ENCODE assay signal across 8 cellular contexts in genomic region chr3:51538459-51539290, GRCh38. TPM values are rescaled to one million over a fixed set of nuclear protein-coding genes. Genes with fewer than 3 reads are reported as not detected.
DNase-seq lines count a peak whose midpoint lies in the region; ATAC-seq and TF ChIP-seq lines count a peak whose summit lies in the region.

Gene RAD54L2 (plus strand): TSS chr3:51538719. CDS start chr3:51590421, 51,702 bp downstream.

- peak within 1 kb of the TSS; percentile 100 for H3K4me3 ChIP-seq in right cardiac atrium (ENCODE audit: low read length)
- peak within 1 kb of the TSS; percentile 73 to 92 for H3K4me3 ChIP-seq in uterus

- DNase-seq in HEK293T (ENCODE audit: extremely low spot score) (peak; percentile 87), NCI-H1048 (lab: John Stamatoyannopoulos, UW) (peak; percentile 24), anterior cingulate cortex (lab: John Stamatoyannopoulos, UW) (peak in 56 of 58 donors; percentile 10 to 86 (median 69)), right cardiac atrium (peak; percentile 83 to 94 (median 93)), putamen (ENCODE audit: low spot score) (peak; percentile 82), uterus (peak; percentile 64 to 81)

- CTCF ChIA-PET in HEK293T (lab: Yijun Ruan, JAX): interaction anchor here (0.8 to 1.6 kb wide), 2 partner anchors 40 to 131 kb away, joined by 3 to 7 read pairs; no protein-coding TSS in a partner anchor

- TF ChIP-seq POLR2A in uterus (IDR thresholded peaks at IDR 0.05): peak in 1 of 2 donors; percentile 60

- peak; percentile 97 for ATAC-seq in right cardiac atrium

- H3K9me3 ChIP-seq in right cardiac atrium (ENCODE audit: control insufficient read depth, low read length): no peaks in the 10 kb centered on the region
- H3K9me3 ChIP-seq in uterus: no peaks in the 10 kb centered on the region

- H3K27me3 ChIP-seq in right cardiac atrium (ENCODE audit: control insufficient read depth, insufficient read depth): no peaks in the 10 kb centered on the region
- H3K27me3 ChIP-seq in uterus: no peaks in the 10 kb centered on the region

- intact Hi-C loops in T-helper 2 cell treated with Interferon-gamma antibody and Interleukin-4, amounts not matched to agents 100 ng/mL and 5 ng/mL, for 36 hours (cut with micrococcal nuclease): loop anchor here (2.0 kb wide), 1 partner anchor 38 kb away; the partner anchor contains the start of gene DCAF1
- intact Hi-C loops in right cardiac atrium (cut with DNase I) (no loop called here), uterus (cut with DNase I; ENCODE audit: low total_unique reads) (no loop called here)

- no peaks in the 10 kb centered on the region for H3K36me3 ChIP-seq in uterus

- H3K27ac ChIP-seq in right cardiac atrium (ENCODE audit: low read length) (peak within 1 kb of the TSS; percentile 95), uterus (peak within 1 kb of the TSS; percentile 84 to 93)

- WGBS in right cardiac atrium: under 1% methylated on average over 91 of the region's 91 CpGs

- TF ChIP-seq CTCF in GM12872 (IDR thresholded peaks at IDR 0.05; ENCODE audit: insufficient read depth, low read depth, low read length): peak; percentile 29; the same call in 1 of the 3 replicates
- peak in 3 of 4 experiments; percentile 47 to 57 (median 56) for TF ChIP-seq CTCF in uterus (IDR thresholded peaks at IDR 0.05)

- H3K4me1 ChIP-seq in right cardiac atrium (ENCODE audit: control insufficient read depth, insufficient read depth, low read length) (peaks cover 3% of the 10 kb centered on the region), uterus (no peaks in the 10 kb centered on the region)

- POLR2A ChIA-PET in HEK293T (lab: Yijun Ruan, JAX): interaction anchor here (0.9 to 3.1 kb wide), 9 partner anchors 9 to 133 kb away, joined by 3 to 23 read pairs (median 4); partner anchors contain the start of gene DCAF1

TF ChIP-seq in HEK293T, 16 proteins besides CTCF, POLR2A, EP300 and RAD21:
- TF ChIP-seq ARNT (IDR thresholded peaks at IDR 0.05): peak; percentile 84
- TF ChIP-seq HDGF (IDR thresholded peaks at IDR 0.05; ENCODE audit: borderline replicate concordance): no peak
- no peak for TF ChIP-seq SP1 (IDR thresholded peaks at IDR 0.05)
- TF ChIP-seq NFRKB (IDR thresholded peaks at IDR 0.05): no peak
- TF ChIP-seq ELF4 (IDR thresholded peaks at IDR 0.05): peak; percentile 31; the same call in 1 of the 2 replicates
- TF ChIP-seq PKNOX1 (IDR thresholded peaks at IDR 0.05): no peak
- peak; percentile 85; the same call in 1 of the 2 replicates for TF ChIP-seq LEF1 (IDR thresholded peaks at IDR 0.05; ENCODE audit: borderline replicate concordance)
- peak; percentile 57 for TF ChIP-seq L3MBTL2 (conservative IDR thresholded peaks at IDR 0.05)
- TF ChIP-seq ZNF384 (IDR thresholded peaks at IDR 0.05): no peak
- no peak for TF ChIP-seq BHLHE40 (IDR thresholded peaks at IDR 0.05; ENCODE audit: borderline replicate concordance)
- no peak for TF ChIP-seq SUZ12 (IDR thresholded peaks at IDR 0.05)
- no peak for TF ChIP-seq TARDBP (IDR thresholded peaks at IDR 0.05)
- peak; percentile 93 for TF ChIP-seq CTBP1 (IDR thresholded peaks at IDR 0.05; ENCODE audit: borderline replicate concordance)
- no peak for TF ChIP-seq FOXA1 (IDR thresholded peaks at IDR 0.05)
- TF ChIP-seq FOXK2 (IDR thresholded peaks at IDR 0.05): no peak
- TF ChIP-seq FOXM1 (IDR thresholded peaks at IDR 0.05; ENCODE audit: borderline replicate concordance): peak; percentile 83
TF ChIP-seq in HEK293T: peak in this region for 6.

RNA-seq across cellular contexts. Expression of gene RAD54L2, which starts in this region (rescaled TPM):
- total RNA-seq in T-helper 2 cell treated with Interferon-gamma antibody and Interleukin-4, amounts not matched to agents 100 ng/mL and 5 ng/mL, for 36 hours: 35.3 and 35.6 TPM in 2 replicates
- total RNA-seq in right cardiac atrium (10 to 100 TPM; 11.0 to 14.6 (median 12.7) TPM), uterus (10 to 100 TPM in 3 of 4 donors, 1 to 10 TPM in 1; 5.9 to 43.4 (median 19.1) TPM)
- polyA plus RNA-seq in right cardiac atrium: 5.1 TPM

Comparison
In these comparisons a context has a peak if more than half of its experiments do, and no peak if none do; other contexts are left out.
1. Peak in every context shown above with its lines: DNase-seq, ATAC-seq, H3K4me3 ChIP-seq and H3K27ac ChIP-seq.
2. DNase-seq: peak in every context shown above with its lines; median percentile 93 in right cardiac atrium; 87 in HEK293T; 82 in putamen; 72 in uterus; 69 in anterior cingulate cortex; 24 in NCI-H1048.